4 cellular contexts compared by ENCODE assay signal in genomic region chr1:16489195-16489880, GRCh38. TPM values are rescaled to one million over a fixed set of nuclear protein-coding genes. Genes with fewer than 3 reads are reported as not detected.
"Had no signal": no experiment of that assay in that cellular context is flagged by ENCODE, and none has a peak within 500 bp of the region (broad histone marks: within the 10 kb centered on the region; RNA-seq: fewer than 3 reads in every experiment).

No MANE protein-coding gene starts in this region.

RNA-seq across cellular contexts. Expression of gene RNU1-1, which starts 24.7 kb away (rescaled TPM):
- total RNA-seq: M059J had no signal

RNA-seq across cellular contexts. Expression of gene SPATA21, which starts 52.1 kb away (rescaled TPM):
- total RNA-seq: PC-3, Peyer's patch, SJCRH30 had no signal
